ENCODE assay signal across 24 cellular contexts in the genomic region with DNA sequence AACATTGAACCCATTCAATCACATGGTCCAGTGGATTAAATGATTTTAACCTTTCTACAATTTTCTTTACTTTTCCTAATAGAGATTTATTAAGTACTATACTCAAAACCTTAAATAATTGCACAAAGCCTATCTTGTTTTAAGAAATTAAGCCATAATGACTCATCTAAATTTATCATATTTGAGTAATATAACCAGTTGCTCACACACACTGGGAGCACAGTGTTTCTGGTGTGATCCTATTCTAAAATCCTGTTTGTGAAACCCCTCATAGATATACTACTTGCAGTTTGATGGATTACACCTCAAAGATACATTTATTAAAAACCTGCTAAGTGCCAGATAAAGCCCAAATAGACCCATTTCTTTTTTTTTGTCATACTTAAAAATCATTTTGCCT.
"Had no signal": no experiment of that assay in that cellular context is flagged by ENCODE, and none has a peak within 500 bp of the region (broad histone marks: within the 10 kb centered on the region; RNA-seq: fewer than 3 reads in every experiment).

No MANE protein-coding gene starts in this region.

- H3K36me3 ChIP-seq: left ventricle myocardium inferior, ovary, right atrium auricular region, right lobe of liver, stomach, thyroid gland, transverse colon, upper lobe of left lung, vagina had no signal

- H3K4me2 ChIP-seq: smooth muscle cell had no signal

- H3K4me3 ChIP-seq: left ventricle myocardium inferior, lung, mucosa of descending colon, ovary, right atrium auricular region, right lobe of liver, smooth muscle cell, stomach, testis, thyroid gland, transverse colon, upper lobe of left lung, vagina had no signal

- H3K9me3 ChIP-seq: ovary, right atrium auricular region, right lobe of liver, testis, thyroid gland, transverse colon, upper lobe of left lung, vagina had no signal

- DNase-seq: hypothalamus; islet precursor cell; left ventricle myocardium inferior; midbrain; mucosa of descending colon; naive thymus-derived CD4-positive, alpha-beta T cell; ovary; right lobe of liver; stimulated activated CD4-positive, alpha-beta T cell treated with anti-CD3 and anti-CD28 coated beads, Interleukin-1b, Interleukin-23, amount 100 ng/mL, for 48 hours; stimulated activated CD4-positive, alpha-beta T cell treated with anti-CD3 and anti-CD28 coated beads, Interleukin-2, amount 100 ng/mL, for 48 hours; stimulated activated CD4-positive, alpha-beta T cell treated with anti-CD3 and anti-CD28 coated beads, Interleukin-4, amount 100 ng/mL, for 4 hours; stimulated activated CD8-positive, alpha-beta memory T cell treated with anti-CD3 and anti-CD28 coated beads, Interleukin-4, amount 100 ng/mL, for 48 hours; stimulated activated naive CD8-positive, alpha-beta T cell treated with anti-CD3 and anti-CD28 coated beads, Interleukin-15, Interleukin-2, amounts not matched to agents 100 U/mL and 50 U/mL, for 24 hours; stomach; testis; thyroid gland; transverse colon; upper lobe of left lung had no signal

- H3K4me1 ChIP-seq: left ventricle myocardium inferior, right atrium auricular region, right lobe of liver, stomach, testis, thyroid gland, transverse colon, upper lobe of left lung, vagina had no signal

- H3K27ac ChIP-seq: left ventricle myocardium inferior, ovary, right atrium auricular region, right lobe of liver, stomach, testis, thyroid gland, transverse colon, upper lobe of left lung, vagina had no signal

- H3K27me3 ChIP-seq: ovary, right atrium auricular region, right lobe of liver, stomach, testis, thyroid gland, transverse colon, upper lobe of left lung, vagina had no signal

- ATAC-seq: mucosa of descending colon; naive thymus-derived CD4-positive, alpha-beta T cell; natural killer cell treated with Interleukin-12 subunit alpha and Interleukin-12 subunit beta and Interleukin-15 and Interleukin-18, amount 100 ng/mL, for 72 hours; right lobe of liver; stimulated activated memory B cell treated with anti-CD40 and anti-IgM and Interleukin-4, amounts not matched to agents 10 μg/mL and 1 μg/mL and 100 μg/mL, for 72 hours; stimulated activated naive CD8-positive, alpha-beta T cell treated with anti-CD3 and anti-CD28 coated beads, Interleukin-15, Interleukin-2, amounts not matched to agents 100 U/mL and 50 U/mL, for 24 hours had no signal
